In genomic region chr7:84746347-84746746, GRCh38 we compare ENCODE assay signal across 1 cellular context.
TF ChIP-seq lines count a peak whose summit lies in the region.

No MANE protein-coding gene starts in this region.

TF ChIP-seq in IMR-90, 13 proteins besides CTCF, POLR2A, EP300 and RAD21:
- TF ChIP-seq RCOR1 (IDR thresholded peaks at IDR 0.05; ENCODE audit: insufficient replicate concordance, low read length): no peak
- TF ChIP-seq MAZ (IDR thresholded peaks at IDR 0.05; ENCODE audit: borderline replicate concordance, low read depth, low read length): no peak
- TF ChIP-seq NFE2L2 (IDR thresholded peaks at IDR 0.05; ENCODE audit: low read depth, low read length): no peak
- TF ChIP-seq RFX5 (IDR thresholded peaks at IDR 0.05; ENCODE audit: low read depth, low read length): no peak
- no peak for TF ChIP-seq USF2 (IDR thresholded peaks at IDR 0.05; ENCODE audit: low read depth, low read length)
- no peak for TF ChIP-seq CHD1 (IDR thresholded peaks at IDR 0.05; ENCODE audit: low read depth, low read length)
- no peak for TF ChIP-seq CEBPB (IDR thresholded peaks at IDR 0.05; ENCODE audit: low read depth, low read length)
- no peak for TF ChIP-seq ELK1 (IDR thresholded peaks at IDR 0.05; ENCODE audit: borderline replicate concordance, low read depth, low read length)
- no peak for TF ChIP-seq FOS (IDR thresholded peaks at IDR 0.05; ENCODE audit: low read depth, low read length)
- TF ChIP-seq BHLHE40 (IDR thresholded peaks at IDR 0.05; ENCODE audit: low read depth, low read length): no peak
- no peak for TF ChIP-seq SMC3 (IDR thresholded peaks at IDR 0.05; ENCODE audit: low read depth, low read length)
